ENCODE assay signal across 8 cellular contexts in genomic region chr16:87392823-87393679, GRCh38. TPM values are rescaled to one million over a fixed set of nuclear protein-coding genes. Genes with fewer than 3 reads are reported as not detected.
DNase-seq lines count a peak whose midpoint lies in the region; ATAC-seq, FAIRE-seq and TF ChIP-seq lines count a peak whose summit lies in the region.

No MANE protein-coding gene starts in this region.

- intact Hi-C loops in Right ventricle myocardium inferior (cut with DNase I) (loop anchor here (2.0 to 5.0 kb wide), 3 partner anchors 68 to 374 kb away; partner anchors contain the start of genes C16orf95 and KLHDC4), natural killer cell (cut with micrococcal nuclease) (loop anchor here (1.0 to 10.0 kb wide), 2 partner anchors 102 to 372 kb away; partner anchors contain the start of genes KLHDC4 and ZCCHC14), upper lobe of right lung (cut with DNase I) (no loop called here)
- intact Hi-C loops in activated T-helper 1 cell treated with anti-CD3 and anti-CD28 coated beads, Interleukin-12 subunit alpha, Interleukin-12 subunit beta, Interleukin-2, Interleukin-4 antibody, amounts not matched to agents 30 ng/mL and 10 ng/mL and 1 ng/mL, durations not matched to agents 14 hours and 24 hours and 36 hours (cut with micrococcal nuclease), result loop anchor here (1.0 to 2.0 kb wide), 3 partner anchors 9 to 558 kb away; partner anchors contain the start of gene BANP

- no peaks in the 10 kb centered on the region for H3K9me3 Mint-ChIP-seq in activated T-helper 1 cell treated with anti-CD3 and anti-CD28 coated beads, Interleukin-12 subunit alpha, Interleukin-12 subunit beta, Interleukin-2, Interleukin-4 antibody, amounts not matched to agents 30 ng/mL and 10 ng/mL and 1 ng/mL, durations not matched to agents 14 hours and 24 hours and 36 hours
- no peaks in the 10 kb centered on the region for H3K9me3 Mint-ChIP-seq in natural killer cell

- H3K27ac ChIP-seq in cardiac muscle cell (peak overlapping the region; percentile 95), upper lobe of right lung (peak overlapping the region; percentile 99)

- H3K4me3 ChIP-seq in cardiac muscle cell (peak overlapping the region; percentile 74), NB4 (ENCODE audit: low read depth, low read length) (peak overlapping the region; percentile 84), fibroblast of pulmonary artery (replicated peaks; ENCODE audit: low read depth, low read length) (peak overlapping the region; percentile 90), upper lobe of right lung (peak overlapping the region; percentile 73)

- H3K4me3 Mint-ChIP-seq in activated T-helper 1 cell treated with anti-CD3 and anti-CD28 coated beads, Interleukin-12 subunit alpha, Interleukin-12 subunit beta, Interleukin-2, Interleukin-4 antibody, amounts not matched to agents 30 ng/mL and 10 ng/mL and 1 ng/mL, durations not matched to agents 14 hours and 24 hours and 36 hours, result peak overlapping the region; percentile 92
- H3K4me3 Mint-ChIP-seq in natural killer cell, result peak overlapping the region; percentile 91

- peak overlapping the region; percentile 87 for H3K27ac Mint-ChIP-seq in activated T-helper 1 cell treated with anti-CD3 and anti-CD28 coated beads, Interleukin-12 subunit alpha, Interleukin-12 subunit beta, Interleukin-2, Interleukin-4 antibody, amounts not matched to agents 30 ng/mL and 10 ng/mL and 1 ng/mL, durations not matched to agents 14 hours and 24 hours and 36 hours
- H3K27ac Mint-ChIP-seq in natural killer cell, result peak overlapping the region; percentile 88 to 92

- H3K27me3 Mint-ChIP-seq in activated T-helper 1 cell treated with anti-CD3 and anti-CD28 coated beads, Interleukin-12 subunit alpha, Interleukin-12 subunit beta, Interleukin-2, Interleukin-4 antibody, amounts not matched to agents 30 ng/mL and 10 ng/mL and 1 ng/mL, durations not matched to agents 14 hours and 24 hours and 36 hours (ENCODE audit: insufficient read depth), result no peaks in the 10 kb centered on the region
- no peaks in the 10 kb centered on the region for H3K27me3 Mint-ChIP-seq in natural killer cell (ENCODE audit: low read depth in 2 of 2)

- H3K27me3 ChIP-seq in cardiac muscle cell, result no peaks in the 10 kb centered on the region
- no peaks in the 10 kb centered on the region for H3K27me3 ChIP-seq in upper lobe of right lung

- peaks cover 26% of the 10 kb centered on the region for H3K4me1 ChIP-seq in cardiac muscle cell (ENCODE audit: low read depth)
- peaks cover 31% of the 10 kb centered on the region for H3K4me1 ChIP-seq in upper lobe of right lung

- H3K9me3 ChIP-seq in cardiac muscle cell (ENCODE audit: low read depth), result no peaks in the 10 kb centered on the region
- no peaks in the 10 kb centered on the region for H3K9me3 ChIP-seq in upper lobe of right lung

- no peak for FAIRE-seq in RCC 7860 (lab: Jason Lieb, UNC)

- ATAC-seq in Right ventricle myocardium inferior (no peak), natural killer cell (no peak), upper lobe of right lung (peak; percentile 1)

- peaks cover 40% of the 10 kb centered on the region for H3K4me1 Mint-ChIP-seq in activated T-helper 1 cell treated with anti-CD3 and anti-CD28 coated beads, Interleukin-12 subunit alpha, Interleukin-12 subunit beta, Interleukin-2, Interleukin-4 antibody, amounts not matched to agents 30 ng/mL and 10 ng/mL and 1 ng/mL, durations not matched to agents 14 hours and 24 hours and 36 hours (ENCODE audit: low read depth)
- H3K4me1 Mint-ChIP-seq in natural killer cell, result peaks cover 42 to 43% of the 10 kb centered on the region in 2 donors

- DNase-seq in cardiac muscle cell (ENCODE audit: low read depth in 1 of 2, low spot score in 1 of 2) (peak; percentile 48 to 65), Right ventricle myocardium inferior (ENCODE audit: missing footprints) (no peak), NB4 (ENCODE audit: low read depth) (peak; percentile 70), fibroblast of pulmonary artery (ENCODE audit: low read depth) (peak; percentile 47), natural killer cell (peak; percentile 31), upper lobe of right lung (peak; percentile 82), RCC 7860 (ENCODE audit: low spot score) (no peak)
- peak; percentile 38 for DNase-seq in activated T-helper 1 cell treated with anti-CD3 and anti-CD28 coated beads, Interleukin-12 subunit alpha, Interleukin-12 subunit beta, Interleukin-2, Interleukin-4 antibody, amounts not matched to agents 30 ng/mL and 10 ng/mL and 1 ng/mL, durations not matched to agents 14 hours and 24 hours and 36 hours (ENCODE audit: low spot score)

- peaks cover 7% of the 10 kb centered on the region for H3K36me3 Mint-ChIP-seq in activated T-helper 1 cell treated with anti-CD3 and anti-CD28 coated beads, Interleukin-12 subunit alpha, Interleukin-12 subunit beta, Interleukin-2, Interleukin-4 antibody, amounts not matched to agents 30 ng/mL and 10 ng/mL and 1 ng/mL, durations not matched to agents 14 hours and 24 hours and 36 hours (ENCODE audit: low read depth)
- H3K36me3 Mint-ChIP-seq in natural killer cell, result no peaks in the 10 kb centered on the region

- no peaks in the 10 kb centered on the region for H3K36me3 ChIP-seq in cardiac muscle cell
- H3K36me3 ChIP-seq in upper lobe of right lung, result no peaks in the 10 kb centered on the region

- peak; percentile 35 for TF ChIP-seq CTCF in cardiac muscle cell (IDR thresholded peaks at IDR 0.05; ENCODE audit: low read depth, low read length)
- no peak for TF ChIP-seq CTCF in NB4 (IDR thresholded peaks at IDR 0.05; ENCODE audit: low read depth, low read length)
- peak; percentile 31 for TF ChIP-seq CTCF in fibroblast of pulmonary artery (IDR thresholded peaks at IDR 0.05; ENCODE audit: low read length, missing control alignments)
- no peak for TF ChIP-seq CTCF in natural killer cell (IDR thresholded peaks at IDR 0.05)
- TF ChIP-seq CTCF in upper lobe of right lung (IDR thresholded peaks at IDR 0.05), result peak; percentile 35

- TF ChIP-seq POLR2A in NB4 (IDR thresholded peaks at IDR 0.05; ENCODE audit: extremely low read depth, insufficient read length), result no peak

RNA-seq across cellular contexts. Expression of gene MAP1LC3B, which starts 0.9 kb away (rescaled TPM):
- 34.6 and 37.7 TPM in 2 replicates for total RNA-seq in cardiac muscle cell
- polyA plus RNA-seq in cardiac muscle cell, result 128 and 164 TPM in 2 replicates
- total RNA-seq in Right ventricle myocardium inferior, result 125 TPM
- 39.9 and 40.8 TPM in 2 replicates for total RNA-seq in activated T-helper 1 cell treated with anti-CD3 and anti-CD28 coated beads, Interleukin-12 subunit alpha, Interleukin-12 subunit beta, Interleukin-2, Interleukin-4 antibody, amounts not matched to agents 30 ng/mL and 10 ng/mL and 1 ng/mL, durations not matched to agents 14 hours and 24 hours and 36 hours
- total RNA-seq in natural killer cell, result 100 to 1,000 TPM; 171 to 220 (median 172) TPM
- total RNA-seq in upper lobe of right lung, result 70.4 TPM

RNA-seq across cellular contexts. Expression of gene FBXO31, which starts 9.5 kb away (rescaled TPM):
- total RNA-seq in cardiac muscle cell (17.4 and 26.1 TPM in 2 replicates), Right ventricle myocardium inferior (70.2 TPM), natural killer cell (10 to 100 TPM; 32.2 to 47.2 (median 37.6) TPM), upper lobe of right lung (29.9 TPM)
- 15.4 and 31.2 TPM in 2 replicates for polyA plus RNA-seq in cardiac muscle cell
- total RNA-seq in activated T-helper 1 cell treated with anti-CD3 and anti-CD28 coated beads, Interleukin-12 subunit alpha, Interleukin-12 subunit beta, Interleukin-2, Interleukin-4 antibody, amounts not matched to agents 30 ng/mL and 10 ng/mL and 1 ng/mL, durations not matched to agents 14 hours and 24 hours and 36 hours, result 40.7 and 41.3 TPM in 2 replicates

Comparison
In these comparisons a context has a peak if more than half of its experiments do, and no peak if none do; other contexts are left out.
1. DNase-seq: peak in cardiac muscle cell (2 of 2), NB4 (single experiment), activated T-helper 1 cell treated with anti-CD3 and anti-CD28 coated beads, Interleukin-12 subunit alpha, Interleukin-12 subunit beta, Interleukin-2, Interleukin-4 antibody, amounts not matched to agents 30 ng/mL and 10 ng/mL and 1 ng/mL, durations not matched to agents 14 hours and 24 hours and 36 hours (single experiment), fibroblast of pulmonary artery (single experiment), natural killer cell (single experiment) and upper lobe of right lung (single experiment); none in Right ventricle myocardium inferior (single experiment) and RCC 7860 (single experiment).
2. CTCF ChIP-seq: peak in cardiac muscle cell (single experiment), fibroblast of pulmonary artery (single experiment) and upper lobe of right lung (single experiment); none in NB4 (single experiment) and natural killer cell (single experiment).
3. Peak in every context shown above with its lines, with median percentiles within 50 percentile points of each other: H3K4me3 ChIP-seq.